In genomic region chr3:76724706-76725105, GRCh38 we compare ENCODE assay signal across 15 cellular contexts.
DNase-seq lines count a peak whose midpoint lies in the region; ATAC-seq and TF ChIP-seq lines count a peak whose summit lies in the region.
"Had no signal": no experiment of that assay in that cellular context is flagged by ENCODE, and none has a peak within 500 bp of the region (broad histone marks: within the 10 kb centered on the region; RNA-seq: fewer than 3 reads in every experiment).

No MANE protein-coding gene starts in this region.

- no peak overlapping the region for H3K9ac ChIP-seq in neural progenitor cell
- H3K9ac ChIP-seq: BLaER1 treated with 17β-estradiol and CSF1 and Interleukin-3, amounts not matched to agents 10 nM and 100 nM had no signal

- H4K20me1 ChIP-seq in neural progenitor cell (ENCODE audit: low read depth), result no peaks in the 10 kb centered on the region
- H4K20me1 ChIP-seq: BLaER1 treated with 17β-estradiol and CSF1 and Interleukin-3, amounts not matched to agents 10 nM and 100 nM had no signal

- TF ChIP-seq CTCF in neural progenitor cell (IDR thresholded peaks at IDR 0.05), result no peak

- no peaks in the 10 kb centered on the region for H3K4me1 ChIP-seq in neural progenitor cell
- H3K4me1 ChIP-seq: BLaER1 treated with 17β-estradiol and CSF1 and Interleukin-3, amounts not matched to agents 10 nM and 100 nM; Peyer's patch had no signal

- H3K79me2 ChIP-seq in neural progenitor cell (ENCODE audit: low read depth), result no peaks in the 10 kb centered on the region

- no peaks in the 10 kb centered on the region for H3F3A ChIP-seq in neural progenitor cell (ENCODE audit: low read depth)

- DNase-seq in LoVo (ENCODE audit: low spot score) (peak; percentile 74), brain pericyte (ENCODE audit: low read depth, low spot score) (peak; percentile 3), left kidney (ENCODE audit: low read depth, low spot score) (peak; percentile 26), head of caudate nucleus (no peak), DMS53 (lab: John Stamatoyannopoulos, UW) (no peak), neural progenitor cell (ENCODE audit: low spot score) (no peak)
- DNase-seq: ACHN; CD4-positive, alpha-beta memory T cell; GDM1; NCI-H1694 treated with DMSO at 0.1 percent for 48 hours; NCI-H2081 treated with DMSO at 0.1 percent for 48 hours; Peyer's patch had no signal

- H3K36me3 Mint-ChIP-seq in neural progenitor cell, result no peaks in the 10 kb centered on the region
- H3K36me3 Mint-ChIP-seq: CD4-positive, alpha-beta memory T cell had no signal

- H3K36me3 ChIP-seq in neural progenitor cell, result no peaks in the 10 kb centered on the region
- H3K36me3 ChIP-seq: BLaER1 treated with 17β-estradiol and CSF1 and Interleukin-3, amounts not matched to agents 10 nM and 100 nM; Peyer's patch had no signal

- peaks cover 7% of the 10 kb centered on the region for H3K4me1 Mint-ChIP-seq in neural progenitor cell
- H3K4me1 Mint-ChIP-seq: CD4-positive, alpha-beta memory T cell had no signal

- no peak overlapping the region for H3K27ac Mint-ChIP-seq in neural progenitor cell
- H3K27ac Mint-ChIP-seq: CD4-positive, alpha-beta memory T cell had no signal

- H3K4me3 ChIP-seq in neural progenitor cell, result no peak overlapping the region
- H3K4me3 ChIP-seq: BLaER1 treated with 17β-estradiol and CSF1 and Interleukin-3, amounts not matched to agents 10 nM and 100 nM; Peyer's patch had no signal

- no peak overlapping the region for H3K27ac ChIP-seq in neural progenitor cell
- H3K27ac ChIP-seq: BLaER1 treated with 17β-estradiol and CSF1 and Interleukin-3, amounts not matched to agents 10 nM and 100 nM; Peyer's patch had no signal

- intact Hi-C loops in head of caudate nucleus (cut with DNase I), result no loop called here

- no peak overlapping the region for H3K4me2 ChIP-seq in neural progenitor cell
- H3K4me2 ChIP-seq: BLaER1 treated with 17β-estradiol and CSF1 and Interleukin-3, amounts not matched to agents 10 nM and 100 nM had no signal

- no peaks in the 10 kb centered on the region for H3K27me3 ChIP-seq in neural progenitor cell
- H3K27me3 ChIP-seq: BLaER1 treated with 17β-estradiol and CSF1 and Interleukin-3, amounts not matched to agents 10 nM and 100 nM; Peyer's patch had no signal

- H3K9me3 Mint-ChIP-seq in neural progenitor cell, result no peaks in the 10 kb centered on the region

- H2AFZ ChIP-seq in neural progenitor cell (replicated peaks), result no peak overlapping the region

- H3K9me3 ChIP-seq in neural progenitor cell (ENCODE audit: low read depth), result no peaks in the 10 kb centered on the region
- H3K9me3 ChIP-seq: BLaER1 treated with 17β-estradiol and CSF1 and Interleukin-3, amounts not matched to agents 10 nM and 100 nM; Peyer's patch had no signal

- no peak for ATAC-seq in HG03045 (IDR thresholded peaks at IDR 0.05; ENCODE audit: unreplicated experiment)
- ATAC-seq: HCT116 had no signal

- H3K27me3 Mint-ChIP-seq in neural progenitor cell (ENCODE audit: insufficient read depth, low read depth), result peaks cover 2% of the 10 kb centered on the region
- H3K27me3 Mint-ChIP-seq: CD4-positive, alpha-beta memory T cell had no signal

- no peak overlapping the region for H3K4me3 Mint-ChIP-seq in neural progenitor cell
- H3K4me3 Mint-ChIP-seq: CD4-positive, alpha-beta memory T cell had no signal

Comparison
In these comparisons a context has a peak if more than half of its experiments do, and no peak if none do; other contexts are left out.
1. DNase-seq: peak in LoVo (single experiment), brain pericyte (single experiment) and left kidney (single experiment); none in head of caudate nucleus (0 of 42), DMS53 (single experiment) and neural progenitor cell (single experiment).